16 cellular contexts compared by ENCODE assay signal in the genomic region with DNA sequence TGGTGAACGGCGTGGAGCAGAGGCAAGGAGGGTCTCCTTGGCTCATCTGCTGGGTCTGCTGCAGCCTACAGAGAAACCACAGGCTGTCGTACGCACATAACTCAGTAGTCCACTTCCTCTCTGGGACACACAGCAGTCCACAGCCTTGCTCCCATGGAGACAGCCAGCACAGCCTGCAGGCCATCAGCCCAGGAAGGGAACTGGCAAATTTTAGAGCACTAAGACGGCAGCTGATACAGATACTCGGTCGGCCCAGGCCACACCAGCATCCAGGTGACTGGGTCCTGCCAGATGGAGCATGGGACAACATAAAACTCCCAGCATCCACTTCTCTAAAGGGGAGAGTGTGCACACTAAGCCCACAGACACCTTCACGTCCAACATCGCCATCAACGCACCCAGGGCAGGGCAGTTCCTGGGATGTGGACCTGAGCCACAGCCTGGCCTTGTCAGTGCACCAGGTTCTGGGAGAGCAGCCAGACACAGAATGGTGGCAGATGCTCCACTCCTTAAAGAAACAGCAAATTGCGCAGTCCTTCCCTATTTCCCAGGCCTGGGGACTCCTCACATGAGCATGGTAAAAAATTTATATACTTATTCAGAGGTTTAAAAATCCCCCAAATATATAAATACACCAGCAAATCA.
DNase-seq lines count a peak whose midpoint lies in the region.
"Had no signal": no experiment of that assay in that cellular context is flagged by ENCODE, and none has a peak within 500 bp of the region (broad histone marks: within the 10 kb centered on the region; RNA-seq: fewer than 3 reads in every experiment).

No MANE protein-coding gene starts in this region.

- H2AFZ ChIP-seq in mesenchymal stem cell (ENCODE audit: low read depth, low read length) = no peak overlapping the region

- no peak overlapping the region for H3K4me3 Mint-ChIP-seq in dendritic cell treated with granulocyte-macrophage colony-stimulating factor and Interleukin-4, amounts not matched to agents 40 ng/mL and 50 ng/mL, for 4 days

- H3K9ac ChIP-seq in mesenchymal stem cell (ENCODE audit: low read length) = no peak overlapping the region

- peak overlapping the region in 1 of 2 experiments; percentile 12 for H3K14ac ChIP-seq in mesenchymal stem cell (ENCODE audit: low read length in 2 of 2)

- no peak overlapping the region for H2AK5ac ChIP-seq in mesenchymal stem cell (ENCODE audit: low read length, severe bottlenecking)

- H3K36me3 Mint-ChIP-seq in dendritic cell treated with granulocyte-macrophage colony-stimulating factor and Interleukin-4, amounts not matched to agents 40 ng/mL and 50 ng/mL, for 4 days (ENCODE audit: low read depth) = no peaks in the 10 kb centered on the region

- DNase-seq in Ammon's horn (ENCODE audit: low spot score) (peak; percentile 43), NCI-H446 (lab: John Stamatoyannopoulos, UW) (peak; percentile 66 to 88), mesenchymal stem cell (no peak), SHP77 (lab: John Stamatoyannopoulos, UW) (no peak), iPS-NIHi7 (ENCODE audit: extremely low spot score) (no peak), HAP-1 (ENCODE audit: low spot score in 2 of 2) (no peak)
- DNase-seq in activated CD4-positive, alpha-beta T cell treated with anti-CD3 and anti-CD28 coated beads for 1 hour = no peak
- DNase-seq: activated CD4-positive, CD25-positive, alpha-beta regulatory T cell treated with anti-CD3 and anti-CD28 coated beads, Interleukin-2, amount 50 U/mL, for 72 hours; activated T-cell treated with anti-CD3 and anti-CD28 coated beads for 4 hours; NCI-H1092 treated with DMSO at 0.1 percent for 48 hours; stimulated activated naive CD4-positive, alpha-beta T cell; T-helper 1 cell had no signal

- no peak overlapping the region for H2BK5ac ChIP-seq in mesenchymal stem cell (ENCODE audit: low read depth, low read length, poor library complexity, severe bottlenecking)

- no peak overlapping the region for H3K4me2 ChIP-seq in mesenchymal stem cell (ENCODE audit: low read length, poor library complexity, severe bottlenecking)

- no peak overlapping the region for H3K4me3 ChIP-seq in mesenchymal stem cell (ENCODE audit: insufficient read depth in 1 of 2, low read depth in 1 of 2, low read length in 2 of 2)
- no peak overlapping the region for H3K4me3 ChIP-seq in HAP-1
- H3K4me3 ChIP-seq: coronary artery, lung, skin epidermis had no signal

- H3K79me1 ChIP-seq in mesenchymal stem cell (replicated peaks; ENCODE audit: low read length, poor library complexity, severe bottlenecking) = no peaks in the 10 kb centered on the region

- H3K27me3 ChIP-seq in mesenchymal stem cell (ENCODE audit: control insufficient read depth in 1 of 2, insufficient read depth in 1 of 2, low read length in 2 of 2) (peaks cover 0 to 15% of the 10 kb centered on the region in 2 experiments), HAP-1 (ENCODE audit: low read depth) (no peaks in the 10 kb centered on the region)

- no peak overlapping the region for H3K23ac ChIP-seq in mesenchymal stem cell (ENCODE audit: low read length in 2 of 2)

- peak overlapping the region; percentile 21 for H4K8ac ChIP-seq in mesenchymal stem cell (ENCODE audit: low read length)

- no peaks in the 10 kb centered on the region for H3K9me3 ChIP-seq in mesenchymal stem cell (ENCODE audit: control insufficient read depth, low read length)
- H3K9me3 ChIP-seq in HAP-1 = no peaks in the 10 kb centered on the region

- H2BK12ac ChIP-seq in mesenchymal stem cell (ENCODE audit: low read length in 2 of 2) = peak overlapping the region; percentile 32 to 88

- intact Hi-C loops in dendritic cell treated with granulocyte-macrophage colony-stimulating factor and Interleukin-4, amounts not matched to agents 40 ng/mL and 50 ng/mL, for 4 days (cut with micrococcal nuclease) = loop anchor here (10.0 kb wide), 1 partner anchor 201 kb away; no protein-coding TSS in a partner anchor

- peaks cover 2% of the 10 kb centered on the region for H3K27me3 Mint-ChIP-seq in dendritic cell treated with granulocyte-macrophage colony-stimulating factor and Interleukin-4, amounts not matched to agents 40 ng/mL and 50 ng/mL, for 4 days

- peaks cover 63% of the 10 kb centered on the region for H3K4me1 Mint-ChIP-seq in dendritic cell treated with granulocyte-macrophage colony-stimulating factor and Interleukin-4, amounts not matched to agents 40 ng/mL and 50 ng/mL, for 4 days (ENCODE audit: low read depth)

- H2BK15ac ChIP-seq in mesenchymal stem cell (ENCODE audit: low read depth, poor library complexity, severe bottlenecking) = peak overlapping the region; percentile 49

- peak overlapping the region; percentile 9 to 67 for H3K18ac ChIP-seq in mesenchymal stem cell (ENCODE audit: low read depth in 1 of 2, low read length in 2 of 2)

- in situ Hi-C loops in HAP-1 (cut with MboI; ENCODE audit: low sequenced_read_pairs) = no loop called here

- H4K91ac ChIP-seq in mesenchymal stem cell (ENCODE audit: low read length) = peak overlapping the region; percentile 70

- no peaks in the 10 kb centered on the region for H3K36me3 ChIP-seq in mesenchymal stem cell (ENCODE audit: control insufficient read depth in 1 of 2, insufficient read depth in 2 of 2, low read depth in 1 of 2, low read length in 2 of 2)
- H3K36me3 ChIP-seq in HAP-1 (replicated peaks) = no peaks in the 10 kb centered on the region

- WGBS in mesenchymal stem cell = 69% methylated on average over 10 of the region's 11 CpGs

- peak overlapping the region in 1 of 2 experiments; percentile 73 for H3K4ac ChIP-seq in mesenchymal stem cell (ENCODE audit: low read depth in 1 of 2, low read length in 2 of 2)

- H3K9me3 Mint-ChIP-seq in dendritic cell treated with granulocyte-macrophage colony-stimulating factor and Interleukin-4, amounts not matched to agents 40 ng/mL and 50 ng/mL, for 4 days = no peaks in the 10 kb centered on the region

- peak overlapping the region; percentile 61 for H3K27ac Mint-ChIP-seq in dendritic cell treated with granulocyte-macrophage colony-stimulating factor and Interleukin-4, amounts not matched to agents 40 ng/mL and 50 ng/mL, for 4 days

- H3K4me1 ChIP-seq in mesenchymal stem cell (ENCODE audit: control insufficient read depth, insufficient read depth, low read depth, low read length) (peaks cover 8% of the 10 kb centered on the region), HAP-1 (peaks cover 8% of the 10 kb centered on the region)

- no peak overlapping the region for H3K27ac ChIP-seq in mesenchymal stem cell (ENCODE audit: low read length, poor library complexity, severe bottlenecking)

- no peak overlapping the region for H2BK120ac ChIP-seq in mesenchymal stem cell (ENCODE audit: low read depth, low read length)

Comparison
In these comparisons a context has a peak if more than half of its experiments do, and no peak if none do; other contexts are left out.
1. DNase-seq: peak in Ammon's horn (single experiment) and NCI-H446 (2 of 2); none in mesenchymal stem cell (single experiment), SHP77 (0 of 2), iPS-NIHi7 (single experiment), HAP-1 (0 of 2) and activated CD4-positive, alpha-beta T cell treated with anti-CD3 and anti-CD28 coated beads for 1 hour (single experiment).